Comparison of ENCODE assay signal across 12 cellular contexts in the genomic region with DNA sequence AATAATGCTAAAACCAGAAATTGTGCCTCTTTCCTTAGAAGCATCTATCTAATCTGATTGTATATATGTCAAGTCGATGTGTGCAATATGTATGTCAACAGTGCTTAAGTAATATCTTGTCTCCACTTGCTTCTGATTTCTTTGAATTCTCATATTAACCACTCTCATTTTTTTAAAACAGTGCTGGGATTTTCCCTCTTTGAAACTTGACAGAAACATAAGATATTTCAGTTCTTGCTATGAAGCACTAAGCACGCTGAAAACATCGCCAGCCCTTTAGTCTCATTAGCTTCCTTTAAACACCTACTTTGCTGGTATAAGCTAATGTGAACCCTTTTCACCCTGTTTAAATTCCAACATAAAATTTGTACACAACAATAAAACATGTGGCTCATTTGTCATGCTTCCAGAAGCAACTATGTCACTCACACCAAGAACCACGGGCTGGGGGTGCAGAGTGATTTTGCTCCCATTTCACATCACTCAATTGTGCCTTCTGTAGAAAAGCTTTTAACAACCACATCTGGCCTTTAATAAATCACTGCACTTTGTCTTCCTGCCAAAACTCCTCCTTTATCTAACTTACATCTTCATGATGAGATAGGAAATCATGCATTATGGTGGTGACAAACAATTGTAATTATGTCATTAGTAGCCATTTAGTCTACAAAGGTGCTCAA.
DNase-seq lines count a peak whose midpoint lies in the region; ATAC-seq and TF ChIP-seq lines count a peak whose summit lies in the region.
"Had no signal": no experiment of that assay in that cellular context is flagged by ENCODE, and none has a peak within 500 bp of the region (broad histone marks: within the 10 kb centered on the region; RNA-seq: fewer than 3 reads in every experiment).

No MANE protein-coding gene starts in this region.

- peak overlapping the region; percentile 49 for H3K27ac Mint-ChIP-seq in activated CD4-positive, alpha-beta T cell treated with anti-CD3 and anti-CD28 coated beads for 36 hours
- peak overlapping the region; percentile 100 for H3K27ac Mint-ChIP-seq in activated naive CD4-positive, alpha-beta T cell treated with anti-CD3 and anti-CD28 coated beads, Interleukin-2, amount 50 U/mL, for 24 hours
- H3K27ac Mint-ChIP-seq: type B pancreatic cell had no signal

- CTCF ChIA-PET in activated CD4-positive, alpha-beta T cell treated with anti-CD3 and anti-CD28 coated beads for 36 hours (lab: Charles Lee) = interaction anchor here (0.7 to 3.0 kb wide), 23 partner anchors 8 to 310 kb away, joined by 3 to 16 read pairs (median 4); no protein-coding TSS in a partner anchor

- H3K4me3 ChIP-seq in neutrophil (ENCODE audit: low read depth in 1 of 2, low read length in 1 of 2) = no peak overlapping the region
- H3K4me3 ChIP-seq: MG63 had no signal

- peak; percentile 77 for ATAC-seq in activated CD4-positive, alpha-beta T cell treated with anti-CD3 and anti-CD28 coated beads for 36 hours
- ATAC-seq in GM18868 (IDR thresholded peaks at IDR 0.05; ENCODE audit: unreplicated experiment) (peak; percentile 45), GM19397 (IDR thresholded peaks at IDR 0.05; ENCODE audit: unreplicated experiment) (no peak), HG02642 (IDR thresholded peaks at IDR 0.05; ENCODE audit: poor library complexity, unreplicated experiment) (no peak)

- H3K27ac ChIP-seq in neutrophil = peak overlapping the region; percentile 19

- TF ChIP-seq CTCF in neutrophil (IDR thresholded peaks at IDR 0.05) = no peak

- peaks cover 32 to 47% of the 10 kb centered on the region in 2 experiments for H3K4me1 ChIP-seq in neutrophil (ENCODE audit: control insufficient read depth in 1 of 2, insufficient read depth in 1 of 2, low read depth in 1 of 2, low read length in 1 of 2)

- intact Hi-C loops in activated CD4-positive, alpha-beta T cell treated with anti-CD3 and anti-CD28 coated beads for 36 hours (cut with DNase I, micrococcal nuclease) = loop anchor here (1.0 kb wide), 2 partner anchors 23 to 24 kb away; no protein-coding TSS in a partner anchor

- H3K4me3 Mint-ChIP-seq in activated CD4-positive, alpha-beta T cell treated with anti-CD3 and anti-CD28 coated beads for 36 hours = peak overlapping the region; percentile 64
- peak overlapping the region; percentile 89 for H3K4me3 Mint-ChIP-seq in activated naive CD4-positive, alpha-beta T cell treated with anti-CD3 and anti-CD28 coated beads, Interleukin-2, amount 50 U/mL, for 24 hours

- no peaks in the 10 kb centered on the region for H3K27me3 ChIP-seq in neutrophil
- H3K27me3 ChIP-seq: MG63 had no signal

- DNase-seq in activated CD4-positive, alpha-beta T cell treated with anti-CD3 and anti-CD28 coated beads for 36 hours = peak; percentile 63
- no peak for DNase-seq in activated CD4-positive, alpha-beta T cell treated with anti-CD3 and anti-CD28 coated beads, Interleukin-2, amount 50 U/mL, for 1 hour
- no peak for DNase-seq in AG20443 (ENCODE audit: low spot score)
- DNase-seq: cerebellar nuclear complex, DMS53, MG63 had no signal

- H3K9me3 ChIP-seq in neutrophil = no peaks in the 10 kb centered on the region
- H3K9me3 ChIP-seq: MG63 had no signal

- H3K36me3 Mint-ChIP-seq in activated CD4-positive, alpha-beta T cell treated with anti-CD3 and anti-CD28 coated beads for 36 hours (ENCODE audit: low read depth) = peaks cover 10% of the 10 kb centered on the region
- peaks cover 13% of the 10 kb centered on the region for H3K36me3 Mint-ChIP-seq in activated naive CD4-positive, alpha-beta T cell treated with anti-CD3 and anti-CD28 coated beads, Interleukin-2, amount 50 U/mL, for 24 hours

- POLR2A ChIA-PET in activated CD4-positive, alpha-beta T cell treated with anti-CD3 and anti-CD28 coated beads for 36 hours (lab: Charles Lee) = interaction anchor here (0.6 to 1.2 kb wide), 5 partner anchors 15 to 40 kb away, joined by 3 to 6 read pairs (median 3); no protein-coding TSS in a partner anchor

- H3K27me3 Mint-ChIP-seq in activated CD4-positive, alpha-beta T cell treated with anti-CD3 and anti-CD28 coated beads for 36 hours = peaks cover 2% of the 10 kb centered on the region
- no peaks in the 10 kb centered on the region for H3K27me3 Mint-ChIP-seq in activated naive CD4-positive, alpha-beta T cell treated with anti-CD3 and anti-CD28 coated beads, Interleukin-2, amount 50 U/mL, for 24 hours
- H3K27me3 Mint-ChIP-seq: type B pancreatic cell had no signal

- no peaks in the 10 kb centered on the region for H3K9me3 Mint-ChIP-seq in activated CD4-positive, alpha-beta T cell treated with anti-CD3 and anti-CD28 coated beads for 36 hours (ENCODE audit: low read depth)
- H3K9me3 Mint-ChIP-seq in activated naive CD4-positive, alpha-beta T cell treated with anti-CD3 and anti-CD28 coated beads, Interleukin-2, amount 50 U/mL, for 24 hours = no peaks in the 10 kb centered on the region

- no peaks in the 10 kb centered on the region for H3K36me3 ChIP-seq in neutrophil
- H3K36me3 ChIP-seq: MG63 had no signal

- peaks cover 89% of the 10 kb centered on the region for H3K4me1 Mint-ChIP-seq in activated CD4-positive, alpha-beta T cell treated with anti-CD3 and anti-CD28 coated beads for 36 hours
- peaks cover 88% of the 10 kb centered on the region for H3K4me1 Mint-ChIP-seq in activated naive CD4-positive, alpha-beta T cell treated with anti-CD3 and anti-CD28 coated beads, Interleukin-2, amount 50 U/mL, for 24 hours

Comparison
In these comparisons a context has a peak if more than half of its experiments do, and no peak if none do; other contexts are left out.
1. ATAC-seq: peak in activated CD4-positive, alpha-beta T cell treated with anti-CD3 and anti-CD28 coated beads for 36 hours (single experiment) and GM18868 (single experiment); none in GM19397 (single experiment) and HG02642 (single experiment).